In the genomic region with DNA sequence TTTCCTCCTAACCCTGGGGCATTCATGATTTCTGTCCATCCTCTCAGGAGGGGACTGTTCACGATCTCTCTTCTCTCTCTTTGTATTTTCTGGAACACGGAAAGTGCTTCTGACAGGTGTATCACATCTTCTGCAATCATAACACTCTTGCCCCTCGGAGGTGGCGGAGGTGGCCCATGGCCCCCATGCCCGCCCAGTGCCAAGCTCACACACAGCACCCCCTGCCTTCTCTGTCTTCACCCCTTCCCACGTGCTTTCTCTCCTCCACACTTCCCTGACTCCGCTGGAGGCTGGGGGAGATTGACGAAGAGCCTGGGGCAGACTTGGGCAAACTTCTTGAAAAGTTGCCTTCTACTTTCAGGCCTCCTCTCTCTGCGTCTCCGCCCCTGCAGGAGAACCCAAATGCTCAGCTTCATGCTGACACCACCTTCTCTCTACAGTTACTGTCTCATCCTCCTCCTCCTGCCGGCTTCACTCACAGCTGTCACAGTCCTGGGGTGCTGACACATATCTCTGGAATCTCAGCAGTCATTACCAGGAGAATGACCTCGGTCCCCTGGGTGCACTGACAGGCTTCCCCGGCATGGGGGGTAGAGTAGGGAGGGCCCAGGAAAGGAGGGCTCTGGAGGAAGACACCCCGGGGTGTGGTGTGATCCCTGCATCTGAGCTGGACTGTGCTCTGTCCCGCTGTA, we compare ENCODE assay signal across 13 cellular contexts.
DNase-seq lines count a peak whose midpoint lies in the region; ATAC-seq, FAIRE-seq and TF ChIP-seq lines count a peak whose summit lies in the region.
"Had no signal": no experiment of that assay in that cellular context is flagged by ENCODE, and none has a peak within 500 bp of the region (broad histone marks: within the 10 kb centered on the region; RNA-seq: fewer than 3 reads in every experiment).

No MANE protein-coding gene starts in this region.

- dilution Hi-C loops in IMR-90 (cut with HindIII; ENCODE audit: low sequenced_read_pairs, unreplicated experiment): no loop called here

- H3K9me3 ChIP-seq in IMR-90 (ENCODE audit: control insufficient read depth, insufficient read depth, low read length): no peaks in the 10 kb centered on the region
- peaks cover 0 to 1% of the 10 kb centered on the region in 2 donors for H3K9me3 ChIP-seq in neuronal stem cell (replicated peaks in 1 of 2; ENCODE audit: control insufficient read depth in 2 of 2, insufficient read depth in 1 of 2, low read depth in 1 of 2, low read length in 2 of 2)
- H3K9me3 ChIP-seq in MM.1S (replicated peaks; ENCODE audit: insufficient read depth, low read length): no peaks in the 10 kb centered on the region

- no peak overlapping the region for H2BK20ac ChIP-seq in IMR-90 (ENCODE audit: low read depth, low read length)

- H3K4me2 ChIP-seq in IMR-90 (ENCODE audit: low read depth, low read length) (no peak overlapping the region), neuronal stem cell (ENCODE audit: insufficient read depth, low read length, poor library complexity, severe bottlenecking) (no peak overlapping the region), MM.1S (ENCODE audit: low read depth, low read length) (no peak overlapping the region)

- H3K23ac ChIP-seq in IMR-90 (ENCODE audit: low read depth, low read length) (no peak overlapping the region), neuronal stem cell (ENCODE audit: low read depth, low read length, poor library complexity) (no peak overlapping the region)

- no peak for TF ChIP-seq RAD21 in IMR-90 (IDR thresholded peaks at IDR 0.05; ENCODE audit: low read length)

- H3K27ac ChIP-seq in IMR-90 (ENCODE audit: insufficient read depth, low read length) (no peak overlapping the region), neuronal stem cell (replicated peaks; ENCODE audit: low read length) (no peak overlapping the region), MM.1S (ENCODE audit: low read length) (no peak overlapping the region)

- H2BK15ac ChIP-seq in IMR-90 (ENCODE audit: low read depth, low read length) (no peak overlapping the region), neuronal stem cell (ENCODE audit: low read length) (peak overlapping the region; percentile 35)

- 24% methylated on average over 5 of the region's 15 CpGs; no CpG with 5 or more reads in 1 of the 2 experiments for WGBS in IMR-90 (ENCODE audit: extremely low coverage in 2 of 2, insufficient read length in 1 of 2), 2 experiments
- WGBS in neuronal stem cell (ENCODE audit: extremely low coverage in 2 of 2, insufficient read length in 2 of 2, insufficient replicate concordance in 1 of 2), 2 donors: no CpG with 5 or more reads among the region's 15 CpGs

- no peak overlapping the region for H2BK120ac ChIP-seq in IMR-90 (ENCODE audit: low read depth, low read length)
- no peak overlapping the region for H2BK120ac ChIP-seq in neuronal stem cell (ENCODE audit: low read depth, low read length)

- POLR2A ChIA-PET in IMR-90 (lab: Charles Lee; ENCODE audit: unreplicated experiment): no interaction called here

- H3F3A ChIP-seq in MM.1S (ENCODE audit: insufficient read depth, low read length): no peaks in the 10 kb centered on the region

- H3K18ac ChIP-seq in IMR-90 (ENCODE audit: low read depth, low read length) (no peak overlapping the region), neuronal stem cell (ENCODE audit: low read length) (peak overlapping the region; percentile 11)

- H3K9me2 ChIP-seq in MM.1S (replicated peaks; ENCODE audit: insufficient read depth, low read length): no peaks in the 10 kb centered on the region

- H3K79me2 ChIP-seq in MM.1S (ENCODE audit: low read length): no peaks in the 10 kb centered on the region

- H3K27me3 ChIP-seq in IMR-90 (ENCODE audit: control insufficient read depth, insufficient read depth, low read length) (peaks cover 12% of the 10 kb centered on the region; the same call in 1 of the 2 replicates), bronchial epithelial cell (ENCODE audit: control insufficient read depth, insufficient read depth, low read length) (peaks cover 7% of the 10 kb centered on the region), neuronal stem cell (ENCODE audit: control insufficient read depth in 3 of 3, insufficient read depth in 3 of 3, low read depth in 1 of 3, low read length in 3 of 3) (peaks cover 0 to 61% (median 0%) of the 10 kb centered on the region in 3 experiments), MM.1S (replicated peaks; ENCODE audit: insufficient read depth, low read length) (peaks cover 92% of the 10 kb centered on the region)

- H2AK9ac ChIP-seq in IMR-90 (replicated peaks; ENCODE audit: low read depth, low read length, poor library complexity): no peak overlapping the region

- H3K14ac ChIP-seq in IMR-90 (replicated peaks; ENCODE audit: low read depth, low read length) (no peak overlapping the region), neuronal stem cell (ENCODE audit: low read length) (no peak overlapping the region)

- H3K4me1 ChIP-seq in IMR-90 (ENCODE audit: control insufficient read depth, insufficient read depth, low read length) (peaks cover 3% of the 10 kb centered on the region; the same call in 1 of the 2 replicates), neuronal stem cell (ENCODE audit: control insufficient read depth in 2 of 2, insufficient read depth in 1 of 2, low read depth in 1 of 2, low read length in 2 of 2) (peaks cover 0 to 10% of the 10 kb centered on the region in 2 donors), MM.1S (ENCODE audit: low read length) (no peaks in the 10 kb centered on the region)

- H3K79me1 ChIP-seq in IMR-90 (ENCODE audit: low read depth in 1 of 2, low read length in 2 of 2) (no peaks in the 10 kb centered on the region), neuronal stem cell (ENCODE audit: low read depth, low read length) (peaks cover 4% of the 10 kb centered on the region)

- H2BK5ac ChIP-seq in IMR-90 (ENCODE audit: low read depth, low read length, poor library complexity, severe bottlenecking): no peak overlapping the region
- no peak overlapping the region for H2BK5ac ChIP-seq in neuronal stem cell (ENCODE audit: low read length)

- H3K9me1 ChIP-seq in IMR-90 (ENCODE audit: insufficient read depth, low read length): no peaks in the 10 kb centered on the region

- no peaks in the 10 kb centered on the region for H3K36me3 ChIP-seq in IMR-90 (ENCODE audit: control insufficient read depth, insufficient read depth, low read length)
- no peaks in the 10 kb centered on the region for H3K36me3 ChIP-seq in bronchial epithelial cell (ENCODE audit: control insufficient read depth, insufficient read depth, low read length)
- H3K36me3 ChIP-seq in neuronal stem cell (replicated peaks in 1 of 2; ENCODE audit: control insufficient read depth in 2 of 2, insufficient read depth in 2 of 2, low read length in 2 of 2): no peaks in the 10 kb centered on the region
- no peaks in the 10 kb centered on the region for H3K36me3 ChIP-seq in MM.1S (replicated peaks; ENCODE audit: insufficient read depth, low read length)

- no peak overlapping the region for H3K56ac ChIP-seq in IMR-90 (ENCODE audit: extremely low read depth, insufficient read depth, low read length)

- in situ Hi-C loops in IMR-90 (cut with MboI; ENCODE audit: low sequenced_read_pairs): no loop called here

- no peak overlapping the region for H2BK12ac ChIP-seq in neuronal stem cell (ENCODE audit: low read length)

- H4K8ac ChIP-seq in IMR-90 (ENCODE audit: low read depth in 2 of 2, low read length in 2 of 2) (no peak overlapping the region), neuronal stem cell (ENCODE audit: low read depth, low read length) (no peak overlapping the region)

- H2AK5ac ChIP-seq in IMR-90 (ENCODE audit: low read depth, low read length) (no peak overlapping the region), neuronal stem cell (ENCODE audit: low read depth, low read length) (no peak overlapping the region)

- DNase-seq in GM03348 (ENCODE audit: low spot score): peak; percentile 72
- DNase-seq in IMR-90: no peak
- DNase-seq in bronchial epithelial cell (ENCODE audit: low read depth): peak; percentile 21
- no peak for DNase-seq in neuronal stem cell (ENCODE audit: low spot score)
- no peak for DNase-seq in activated CD8-positive, alpha-beta memory T cell treated with anti-CD3 and anti-CD28 coated beads, Interleukin-2, amount 50 U/mL, for 4 hours
- no peak for DNase-seq in stimulated activated naive CD4-positive, alpha-beta T cell treated with Interleukin-2 at 50 U/mL for 16 hours (lab: John Stamatoyannopoulos, UW)
- no peak for DNase-seq in MM.1S
- DNase-seq: activated CD4-positive, alpha-beta T cell treated with anti-CD3 and anti-CD28 coated beads for 4 hours; NCI-H1092 treated with DMSO at 0.1 percent for 48 hours; OCI-M1; small intestine; T-helper 1 cell had no signal

- H4K20me1 ChIP-seq in IMR-90 (ENCODE audit: insufficient read depth, low read length): no peaks in the 10 kb centered on the region
- no peaks in the 10 kb centered on the region for H4K20me1 ChIP-seq in MM.1S (ENCODE audit: insufficient read depth, low read length)

- no peak overlapping the region for H4K5ac ChIP-seq in IMR-90 (ENCODE audit: low read depth, low read length)

- H3K4ac ChIP-seq in IMR-90 (ENCODE audit: low read depth, low read length) (no peak overlapping the region), neuronal stem cell (ENCODE audit: low read length) (no peak overlapping the region)

- no TSS peak for BruUV-seq in IMR-90 (replicated peaks; lab: Mats Ljungman, UMichigan)

- no peak for FAIRE-seq in bronchial epithelial cell (lab: Jason Lieb, UNC)
- FAIRE-seq: small intestine had no signal

- ATAC-seq in IMR-90 (ENCODE audit: low read depth) (peak; percentile 66), GM21737 (IDR thresholded peaks at IDR 0.05; ENCODE audit: unreplicated experiment) (no peak)

- H3K9ac ChIP-seq in IMR-90 (ENCODE audit: low read depth, low read length): no peak overlapping the region
- no peak overlapping the region for H3K9ac ChIP-seq in neuronal stem cell (ENCODE audit: low read depth, low read length, poor library complexity)
- H3K9ac ChIP-seq in MM.1S (ENCODE audit: low read length): no peak overlapping the region

- no peak overlapping the region for H3K4me3 ChIP-seq in IMR-90 (ENCODE audit: insufficient read depth, low read depth, low read length)
- H3K4me3 ChIP-seq in bronchial epithelial cell (ENCODE audit: low read depth, low read length): no peak overlapping the region
- H3K4me3 ChIP-seq in neuronal stem cell (ENCODE audit: low read length in 2 of 2): no peak overlapping the region
- H3K4me3 ChIP-seq in MM.1S (ENCODE audit: low read length): no peak overlapping the region

- CTCF ChIA-PET in IMR-90 (lab: Yijun Ruan, JAX): no interaction called here

- H4K91ac ChIP-seq in IMR-90 (ENCODE audit: insufficient read depth, low read depth, low read length): no peak overlapping the region
- H4K91ac ChIP-seq in neuronal stem cell (ENCODE audit: low read depth, low read length, poor library complexity): no peak overlapping the region

- no peak overlapping the region for H2AFZ ChIP-seq in IMR-90 (replicated peaks; ENCODE audit: low read length, poor library complexity)
- H2AFZ ChIP-seq in neuronal stem cell (ENCODE audit: low read length): no peak overlapping the region
- no peak overlapping the region for H2AFZ ChIP-seq in MM.1S (ENCODE audit: low read length)

- TF ChIP-seq POLR2A in IMR-90 (IDR thresholded peaks at IDR 0.05; ENCODE audit: low read depth, low read length): no peak

- intact Hi-C loops in IMR-90 (cut with micrococcal nuclease): no loop called here

- TF ChIP-seq CTCF in IMR-90 (conservative IDR thresholded peaks at IDR 0.05; ENCODE audit: low read depth, low read length) (no peak), bronchial epithelial cell (IDR thresholded peaks at IDR 0.05; ENCODE audit: insufficient read depth, low read length, severe bottlenecking) (no peak), MM.1S (IDR thresholded peaks at IDR 0.05; ENCODE audit: low read length) (no peak)

Comparison
In these comparisons a context has a peak if more than half of its experiments do, and no peak if none do; other contexts are left out.
1. DNase-seq: peak in GM03348 (single experiment) and bronchial epithelial cell (single experiment); none in IMR-90 (single experiment), neuronal stem cell (single experiment), activated CD8-positive, alpha-beta memory T cell treated with anti-CD3 and anti-CD28 coated beads, Interleukin-2, amount 50 U/mL, for 4 hours (single experiment), stimulated activated naive CD4-positive, alpha-beta T cell treated with Interleukin-2 at 50 U/mL for 16 hours (single experiment) and MM.1S (single experiment).